Comparison of ENCODE assay signal across 7 cellular contexts in the genomic region with DNA sequence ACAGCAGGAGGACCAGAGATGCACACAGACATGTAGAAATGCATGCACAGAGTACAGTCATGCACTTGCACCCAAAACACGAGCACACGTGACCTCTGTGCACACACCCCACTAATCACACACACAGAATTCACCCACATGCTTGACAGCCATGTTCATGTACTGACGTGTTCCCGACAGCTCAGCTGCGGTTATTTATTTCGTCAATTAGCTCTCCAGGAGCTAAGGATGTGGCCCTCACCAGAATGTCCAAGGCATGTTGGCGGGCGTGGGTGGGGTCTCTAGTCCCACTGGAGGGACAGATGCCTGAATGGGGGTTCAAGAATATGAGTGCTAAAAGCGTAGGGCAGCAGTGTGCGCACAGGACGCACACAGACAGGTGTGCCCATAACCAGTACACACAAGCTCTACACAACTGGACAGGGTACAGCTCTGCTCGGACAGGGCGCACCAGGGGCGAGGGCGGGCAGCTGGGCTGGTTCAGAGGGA. TPM values are rescaled to one million over a fixed set of nuclear protein-coding genes. Genes with fewer than 3 reads are reported as not detected.
DNase-seq lines count a peak whose midpoint lies in the region; ATAC-seq lines count a peak whose summit lies in the region.

No MANE protein-coding gene starts in this region.

- H3K4me3 ChIP-seq in skeletal muscle satellite cell (ENCODE audit: low read length): peak overlapping the region; percentile 87

- H3K4me2 ChIP-seq in skeletal muscle satellite cell (ENCODE audit: low read length): peak overlapping the region; percentile 84

- H3K36me3 Mint-ChIP-seq in activated CD8-positive, alpha-beta T cell treated with anti-CD3 and anti-CD28 coated beads, Interleukin-2, amount 10 ng/mL, durations not matched to agents 7 days and 5 days (ENCODE audit: low read depth): peaks cover 34% of the 10 kb centered on the region

- no peaks in the 10 kb centered on the region for H3K9me3 Mint-ChIP-seq in activated CD8-positive, alpha-beta T cell treated with anti-CD3 and anti-CD28 coated beads, Interleukin-2, amount 10 ng/mL, durations not matched to agents 7 days and 5 days (ENCODE audit: insufficient read depth)

- DNase-seq in activated CD8-positive, alpha-beta T cell treated with anti-CD3 and anti-CD28 coated beads, Interleukin-2, amount 10 ng/mL, durations not matched to agents 7 days and 5 days: peak; percentile 50
- no peak for DNase-seq in Right ventricle myocardium superior
- no peak for DNase-seq in NCI-H2227 treated with DMSO at 0.1 percent for 48 hours (lab: John Stamatoyannopoulos, UW)

- no peaks in the 10 kb centered on the region for H3K27me3 ChIP-seq in skeletal muscle satellite cell (ENCODE audit: control insufficient read depth, insufficient read depth, low read length)

- CTCF ChIA-PET in activated CD8-positive, alpha-beta T cell treated with anti-CD3 and anti-CD28 coated beads, Interleukin-2, amount 10 ng/mL, durations not matched to agents 7 days and 5 days (lab: Charles Lee): interaction anchor here (0.7 to 4.4 kb wide), 29 partner anchors 12 to 276 kb away, joined by 3 to 197 read pairs (median 5); a partner anchor contains a TSS

- no peaks in the 10 kb centered on the region for H3K9me3 ChIP-seq in skeletal muscle satellite cell (replicated peaks; ENCODE audit: low read length)

- intact Hi-C loops in Right ventricle myocardium superior (cut with DNase I): loop anchor here (5.0 kb wide), 1 partner anchor 82 kb away; a partner anchor contains a TSS

- peak; percentile 3 for ATAC-seq in GM18907 (IDR thresholded peaks at IDR 0.05; ENCODE audit: unreplicated experiment)
- peak; percentile 13 for ATAC-seq in HG03196 (IDR thresholded peaks at IDR 0.05; ENCODE audit: unreplicated experiment)
- peak; percentile 13 for ATAC-seq in activated CD8-positive, alpha-beta T cell treated with anti-CD3 and anti-CD28 coated beads, Interleukin-2, amount 10 ng/mL, durations not matched to agents 7 days and 5 days
- peak; percentile 36 for ATAC-seq in Right ventricle myocardium superior (ENCODE audit: poor library complexity)
- ATAC-seq in HG02938 (IDR thresholded peaks at IDR 0.05; ENCODE audit: unreplicated experiment): no peak

- peaks cover 63% of the 10 kb centered on the region for H3K4me1 Mint-ChIP-seq in activated CD8-positive, alpha-beta T cell treated with anti-CD3 and anti-CD28 coated beads, Interleukin-2, amount 10 ng/mL, durations not matched to agents 7 days and 5 days (ENCODE audit: low read depth)

- peaks cover 17% of the 10 kb centered on the region for H3K36me3 ChIP-seq in skeletal muscle satellite cell (ENCODE audit: insufficient read depth, low read length)

- H3K27ac Mint-ChIP-seq in activated CD8-positive, alpha-beta T cell treated with anti-CD3 and anti-CD28 coated beads, Interleukin-2, amount 10 ng/mL, durations not matched to agents 7 days and 5 days: peak overlapping the region; percentile 95

- peak overlapping the region; percentile 87 for H3K4me3 Mint-ChIP-seq in activated CD8-positive, alpha-beta T cell treated with anti-CD3 and anti-CD28 coated beads, Interleukin-2, amount 10 ng/mL, durations not matched to agents 7 days and 5 days

- POLR2A ChIA-PET in activated CD8-positive, alpha-beta T cell treated with anti-CD3 and anti-CD28 coated beads, Interleukin-2, amount 10 ng/mL, durations not matched to agents 7 days and 5 days (lab: Charles Lee): interaction anchor here (0.6 to 4.0 kb wide), 9 partner anchors 12 to 251 kb away, joined by 3 to 77 read pairs (median 4); a partner anchor contains a TSS

- peaks cover 35% of the 10 kb centered on the region for H3K4me1 ChIP-seq in skeletal muscle satellite cell (ENCODE audit: control insufficient read depth, insufficient read depth, low read length)

- H3K9ac ChIP-seq in skeletal muscle satellite cell (ENCODE audit: low read depth, low read length): peak overlapping the region; percentile 92

- H3K27me3 Mint-ChIP-seq in activated CD8-positive, alpha-beta T cell treated with anti-CD3 and anti-CD28 coated beads, Interleukin-2, amount 10 ng/mL, durations not matched to agents 7 days and 5 days (ENCODE audit: low read depth): no peaks in the 10 kb centered on the region

RNA-seq across cellular contexts. Expression of a gene that starts 0.6 kb away (rescaled TPM):
- 10 to 100 TPM; 64.7 to 68.3 TPM for total RNA-seq in activated CD8-positive, alpha-beta T cell treated with anti-CD3 and anti-CD28 coated beads, Interleukin-2, amount 10 ng/mL, durations not matched to agents 7 days and 5 days
- 45.3 TPM for total RNA-seq in Right ventricle myocardium superior
- 52.7 and 54.6 TPM in 2 replicates for total RNA-seq in skeletal muscle satellite cell (2012; rRNA removed)

RNA-seq across cellular contexts. Expression of a gene that starts 0.9 kb away (rescaled TPM):
- total RNA-seq in activated CD8-positive, alpha-beta T cell treated with anti-CD3 and anti-CD28 coated beads, Interleukin-2, amount 10 ng/mL, durations not matched to agents 7 days and 5 days: 10 to 100 TPM; 12.0 to 12.5 TPM
- total RNA-seq in Right ventricle myocardium superior: 6.0 TPM
- 0.76 and 1.5 TPM in 2 replicates for total RNA-seq in skeletal muscle satellite cell (2012; rRNA removed)

RNA-seq across cellular contexts. Expression of a gene that starts 10.6 kb away (rescaled TPM):
- total RNA-seq in activated CD8-positive, alpha-beta T cell treated with anti-CD3 and anti-CD28 coated beads, Interleukin-2, amount 10 ng/mL, durations not matched to agents 7 days and 5 days: 10 to 100 TPM; 12.0 to 12.1 TPM
- 11.3 TPM for total RNA-seq in Right ventricle myocardium superior
- 7.1 and 9.6 TPM in 2 replicates for total RNA-seq in skeletal muscle satellite cell (2012; rRNA removed)

RNA-seq across cellular contexts. Expression of a gene that starts 24.1 kb away (rescaled TPM):
- total RNA-seq in activated CD8-positive, alpha-beta T cell treated with anti-CD3 and anti-CD28 coated beads, Interleukin-2, amount 10 ng/mL, durations not matched to agents 7 days and 5 days: 10 to 100 TPM; 41.1 to 45.4 TPM
- total RNA-seq in Right ventricle myocardium superior: 54.4 TPM
- total RNA-seq in skeletal muscle satellite cell (2012; rRNA removed): 16.5 and 16.6 TPM in 2 replicates

RNA-seq across cellular contexts. Expression of a gene that starts 55.6 kb away (rescaled TPM):
- total RNA-seq in activated CD8-positive, alpha-beta T cell treated with anti-CD3 and anti-CD28 coated beads, Interleukin-2, amount 10 ng/mL, durations not matched to agents 7 days and 5 days: 1 to 10 TPM; 6.4 to 7.6 TPM
- 0.38 TPM for total RNA-seq in Right ventricle myocardium superior
- 0.51 and 0.87 TPM in 2 replicates for total RNA-seq in skeletal muscle satellite cell (2012; rRNA removed)
